18 cellular contexts compared by ENCODE assay signal in genomic region chr3:195616681-195617080, GRCh38. TPM values are rescaled to one million over a fixed set of nuclear protein-coding genes. Genes with fewer than 3 reads are reported as not detected.
"Had no signal": no experiment of that assay in that cellular context is flagged by ENCODE, and none has a peak within 500 bp of the region (broad histone marks: within the 10 kb centered on the region; RNA-seq: fewer than 3 reads in every experiment).

No MANE protein-coding gene starts in this region.

- H3K9me3 Mint-ChIP-seq: activated T-cell treated with anti-CD3 and anti-CD28 coated beads, Interleukin-2, amount 50 U/mL, for 4 hours; central memory CD8-positive, alpha-beta T cell; memory B cell; natural killer cell treated with Interleukin-12 subunit alpha and Interleukin-12 subunit beta and Interleukin-15 and Interleukin-18, amount 100 ng/mL, for 72 hours had no signal

- H3K36me3 ChIP-seq: heart right ventricle, left lung, prostate gland, sigmoid colon, thoracic aorta had no signal

- H3K4me1 ChIP-seq: left lung, prostate gland had no signal

- DNase-seq: activated CD4-positive, CD25-positive, alpha-beta regulatory T cell treated with anti-CD3 and anti-CD28 coated beads, Interleukin-2, amount 50 U/mL, for 72 hours; activated gamma-delta T cell; activated naive CD8-positive, alpha-beta T cell treated with anti-CD3 and anti-CD28 coated beads for 36 hours; activated T-cell treated with anti-CD3 and anti-CD28 coated beads, Interleukin-2, amount 50 U/mL, for 4 hours; amygdala; effector CD8-positive, alpha-beta T cell; heart right ventricle; stimulated activated CD4-positive, alpha-beta T cell treated with anti-CD3 and anti-CD28 coated beads, Interleukin-1b, Interleukin-23, amount 100 ng/mL, for 48 hours; T-helper 1 cell had no signal

- H3K9me3 ChIP-seq: heart right ventricle, left lung, prostate gland, sigmoid colon, thoracic aorta had no signal

- H3K27ac Mint-ChIP-seq: activated naive CD8-positive, alpha-beta T cell treated with anti-CD3 and anti-CD28 coated beads for 36 hours; brain; memory B cell; natural killer cell treated with Interleukin-12 subunit alpha and Interleukin-12 subunit beta and Interleukin-15 and Interleukin-18, amount 100 ng/mL, for 72 hours had no signal

- H3K4me3 Mint-ChIP-seq: activated naive CD8-positive, alpha-beta T cell treated with anti-CD3 and anti-CD28 coated beads for 36 hours; activated T-cell treated with anti-CD3 and anti-CD28 coated beads, Interleukin-2, amount 50 U/mL, for 4 hours; brain; central memory CD8-positive, alpha-beta T cell; memory B cell; natural killer cell treated with Interleukin-12 subunit alpha and Interleukin-12 subunit beta and Interleukin-15 and Interleukin-18, amount 100 ng/mL, for 72 hours had no signal

- H3K27me3 ChIP-seq: heart right ventricle had no signal

- H3K27ac ChIP-seq: heart right ventricle, left lung, prostate gland, sigmoid colon, SK-N-MC, thoracic aorta had no signal

- H3K4me3 ChIP-seq: heart right ventricle, left lung, prostate gland, sigmoid colon, SK-N-MC, thoracic aorta had no signal

- H3K4me1 Mint-ChIP-seq: brain had no signal

- H3K27me3 Mint-ChIP-seq: central memory CD8-positive, alpha-beta T cell had no signal

- ATAC-seq: activated T-cell treated with anti-CD3 and anti-CD28 coated beads, Interleukin-2, amount 50 U/mL, for 4 hours; left lung; natural killer cell treated with Interleukin-12 subunit alpha and Interleukin-12 subunit beta and Interleukin-15 and Interleukin-18, amount 100 ng/mL, for 72 hours had no signal

RNA-seq across cellular contexts. Expression of gene APOD, which starts 32.9 kb away (rescaled TPM):
- total RNA-seq: activated naive CD8-positive, alpha-beta T cell treated with anti-CD3 and anti-CD28 coated beads for 36 hours; activated T-cell treated with anti-CD3 and anti-CD28 coated beads, Interleukin-2, amount 50 U/mL, for 4 hours; natural killer cell treated with Interleukin-12 subunit alpha and Interleukin-12 subunit beta and Interleukin-15 and Interleukin-18, amount 100 ng/mL, for 72 hours had no signal
